ENCODE assay signal across 22 cellular contexts in the genomic region with DNA sequence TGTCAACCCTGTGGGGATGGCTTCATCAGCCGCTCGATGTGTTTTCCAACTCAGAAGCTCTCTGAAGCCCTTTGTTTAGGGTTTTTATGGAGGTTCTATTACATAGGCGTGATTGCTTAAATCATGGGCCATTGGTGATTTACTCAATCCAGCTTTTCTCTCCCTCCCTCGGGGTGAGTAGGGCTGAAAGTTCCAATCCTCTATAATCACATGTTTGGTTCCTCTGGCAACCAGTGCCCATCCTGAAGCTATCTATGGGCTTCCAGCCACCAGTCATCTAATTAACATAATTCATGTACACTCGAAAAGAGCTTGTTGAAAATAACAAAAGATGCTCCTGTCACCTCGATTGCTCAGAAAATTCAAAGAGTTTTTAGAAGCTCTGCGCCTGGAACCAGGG. TPM values are rescaled to one million over a fixed set of nuclear protein-coding genes. Genes with fewer than 3 reads are reported as not detected.
DNase-seq lines count a peak whose midpoint lies in the region; TF ChIP-seq lines count a peak whose summit lies in the region.
"Had no signal": no experiment of that assay in that cellular context is flagged by ENCODE, and none has a peak within 500 bp of the region (broad histone marks: within the 10 kb centered on the region; RNA-seq: fewer than 3 reads in every experiment).

No MANE protein-coding gene starts in this region.

- no peaks in the 10 kb centered on the region for H3K9me3 Mint-ChIP-seq in mesothelial cell of epicardium
- H3K9me3 Mint-ChIP-seq: dendritic cell treated with granulocyte-macrophage colony-stimulating factor and Interleukin-4, amounts not matched to agents 40 ng/mL and 50 ng/mL, for 4 days; IgD-negative memory B cell; stimulated activated effector memory CD8-positive, alpha-beta T cell treated with anti-CD3 and anti-CD28 coated beads, Interleukin-12 subunit alpha, Interleukin-12 subunit beta, amount 100 ng/mL, for 72 hours had no signal

- TF ChIP-seq CTCF in mesothelial cell of epicardium (IDR thresholded peaks at IDR 0.05; ENCODE audit: unreplicated experiment) = no peak

- peaks cover 8% of the 10 kb centered on the region for H3K27me3 Mint-ChIP-seq in mesothelial cell of epicardium (ENCODE audit: low read depth)

- H3K27ac Mint-ChIP-seq in mesothelial cell of epicardium = no peak overlapping the region
- H3K27ac Mint-ChIP-seq: dendritic cell treated with granulocyte-macrophage colony-stimulating factor and Interleukin-4, amounts not matched to agents 40 ng/mL and 50 ng/mL, for 4 days; stimulated activated effector memory CD8-positive, alpha-beta T cell treated with anti-CD3 and anti-CD28 coated beads, Interleukin-12 subunit alpha, Interleukin-12 subunit beta, amount 100 ng/mL, for 72 hours had no signal

- no peak overlapping the region for H3K4me3 Mint-ChIP-seq in mesothelial cell of epicardium
- H3K4me3 Mint-ChIP-seq: dendritic cell treated with granulocyte-macrophage colony-stimulating factor and Interleukin-4, amounts not matched to agents 40 ng/mL and 50 ng/mL, for 4 days; IgD-negative memory B cell; stimulated activated effector memory CD8-positive, alpha-beta T cell treated with anti-CD3 and anti-CD28 coated beads, Interleukin-12 subunit alpha, Interleukin-12 subunit beta, amount 100 ng/mL, for 72 hours had no signal

- no peaks in the 10 kb centered on the region for H3K36me3 Mint-ChIP-seq in mesothelial cell of epicardium
- H3K36me3 Mint-ChIP-seq: stimulated activated effector memory CD8-positive, alpha-beta T cell treated with anti-CD3 and anti-CD28 coated beads, Interleukin-12 subunit alpha, Interleukin-12 subunit beta, amount 100 ng/mL, for 72 hours had no signal

- peaks cover 2% of the 10 kb centered on the region for H3K4me1 Mint-ChIP-seq in mesothelial cell of epicardium
- H3K4me1 Mint-ChIP-seq: IgD-negative memory B cell; stimulated activated effector memory CD8-positive, alpha-beta T cell treated with anti-CD3 and anti-CD28 coated beads, Interleukin-12 subunit alpha, Interleukin-12 subunit beta, amount 100 ng/mL, for 72 hours had no signal

- DNase-seq in COR-L47 (lab: John Stamatoyannopoulos, UW) (peak; percentile 75), NCI-H2227 (lab: John Stamatoyannopoulos, UW; ENCODE audit: unreplicated experiment) (peak; percentile 50), cerebellum (ENCODE audit: low spot score) (peak; percentile 23), midbrain (lab: John Stamatoyannopoulos, UW) (peak; percentile 57), NCI-H1694 (lab: John Stamatoyannopoulos, UW) (no peak), mesothelial cell of epicardium (ENCODE audit: low spot score in 2 of 2, unreplicated experiment in 2 of 2) (no peak), NCI-H146 (lab: John Stamatoyannopoulos, UW) (no peak)
- DNase-seq in activated naive CD4-positive, alpha-beta T cell treated with Interleukin-2 at 50 U/mL for 16 hours = no peak
- DNase-seq: activated CD4-positive, alpha-beta T cell treated with anti-CD3 and anti-CD28 coated beads, Interleukin-2, amount 50 U/mL, for 1 hour; DMS153; GDM1; kidney; MG63; NCI-H187; NCI-H524 treated with DMSO at 0.1 percent for 48 hours; pancreas; SHP77 treated with DMSO at 0.1 percent for 48 hours; sigmoid colon; testis had no signal

RNA-seq across cellular contexts. Expression of gene GATM, which starts 51.6 kb away (rescaled TPM):
- 93.4 TPM for total RNA-seq in cerebellum
- total RNA-seq in mesothelial cell of epicardium = 7.0 to 9.2 TPM (median 7.3 TPM) in 3 replicates

Comparison
In these comparisons a context has a peak if more than half of its experiments do, and no peak if none do; other contexts are left out.
1. DNase-seq: peak in COR-L47 (single experiment), NCI-H2227 (single experiment), cerebellum (single experiment) and midbrain (single experiment); none in NCI-H1694 (single experiment), mesothelial cell of epicardium (0 of 2), activated naive CD4-positive, alpha-beta T cell treated with Interleukin-2 at 50 U/mL for 16 hours (single experiment) and NCI-H146 (single experiment).